24 cellular contexts compared by ENCODE assay signal in the genomic region with DNA sequence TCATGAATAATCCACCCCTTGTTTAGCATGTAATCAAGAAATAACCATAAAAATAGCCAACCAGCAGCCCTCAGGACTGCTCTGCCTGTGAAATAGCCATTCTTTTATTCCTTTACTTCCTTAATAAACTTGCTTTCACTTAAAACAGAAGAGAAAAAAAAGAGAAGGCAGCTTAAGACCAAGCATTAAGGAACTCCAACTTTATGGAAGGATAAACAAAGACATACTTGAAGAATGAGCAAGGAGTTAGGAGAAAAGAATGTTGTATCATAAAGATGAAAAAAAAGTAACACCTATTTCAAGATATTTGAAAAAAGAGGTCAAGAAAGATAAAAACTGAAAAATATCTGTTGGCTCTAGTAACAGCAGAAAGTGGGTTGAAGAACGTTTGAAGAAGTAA.
"Had no signal": no experiment of that assay in that cellular context is flagged by ENCODE, and none has a peak within 500 bp of the region (broad histone marks: within the 10 kb centered on the region; RNA-seq: fewer than 3 reads in every experiment).

No MANE protein-coding gene starts in this region.

- FAIRE-seq: kidney, small intestine had no signal

- H3K27me3 Mint-ChIP-seq: activated CD4-positive, alpha-beta memory T cell treated with anti-CD3 and anti-CD28 coated beads, Interleukin-2, amount 10 ng/mL, durations not matched to agents 7 days and 5 days; activated naive CD8-positive, alpha-beta T cell treated with anti-CD3 and anti-CD28 coated beads, Interleukin-2, amount 50 U/mL, for 24 hours; stimulated activated memory B cell treated with anti-CD40 and anti-IgM and Interleukin-4, amounts not matched to agents 10 μg/mL and 1 μg/mL and 100 μg/mL, for 72 hours; T-helper 17 cell had no signal

- H3K36me3 Mint-ChIP-seq: stimulated activated memory B cell treated with anti-CD40 and anti-IgM and Interleukin-4, amounts not matched to agents 10 μg/mL and 1 μg/mL and 100 μg/mL, for 72 hours had no signal

- H3K4me3 Mint-ChIP-seq: activated CD4-positive, alpha-beta memory T cell treated with anti-CD3 and anti-CD28 coated beads, Interleukin-2, amount 10 ng/mL, durations not matched to agents 7 days and 5 days; activated naive CD8-positive, alpha-beta T cell treated with anti-CD3 and anti-CD28 coated beads, Interleukin-2, amount 50 U/mL, for 24 hours; activated T-cell treated with anti-CD3 and anti-CD28 coated beads, Interleukin-2, amount 50 U/mL, for 72 hours; endodermal cell; stimulated activated memory B cell treated with anti-CD40 and anti-IgM and Interleukin-4, amounts not matched to agents 10 μg/mL and 1 μg/mL and 100 μg/mL, for 72 hours; T-helper 17 cell had no signal

- H3K27me3 ChIP-seq: esophagus squamous epithelium, heart left ventricle, right lobe of liver, stomach, suprapubic skin, tibial nerve had no signal

- ATAC-seq: activated naive CD8-positive, alpha-beta T cell treated with anti-CD3 and anti-CD28 coated beads, Interleukin-2, amount 50 U/mL, for 24 hours; activated T-cell treated with anti-CD3 and anti-CD28 coated beads, Interleukin-2, amount 50 U/mL, for 72 hours; heart left ventricle; right lobe of liver; stimulated activated memory B cell treated with anti-CD40 and anti-IgM and Interleukin-4, amounts not matched to agents 10 μg/mL and 1 μg/mL and 100 μg/mL, for 72 hours; T-helper 17 cell had no signal

- H3K27ac Mint-ChIP-seq: activated CD4-positive, alpha-beta memory T cell treated with anti-CD3 and anti-CD28 coated beads, Interleukin-2, amount 10 ng/mL, durations not matched to agents 7 days and 5 days; activated naive CD8-positive, alpha-beta T cell treated with anti-CD3 and anti-CD28 coated beads, Interleukin-2, amount 50 U/mL, for 24 hours; activated T-cell treated with anti-CD3 and anti-CD28 coated beads, Interleukin-2, amount 50 U/mL, for 72 hours; endodermal cell; stimulated activated memory B cell treated with anti-CD40 and anti-IgM and Interleukin-4, amounts not matched to agents 10 μg/mL and 1 μg/mL and 100 μg/mL, for 72 hours; T-helper 17 cell had no signal

- H3K9me3 ChIP-seq: esophagus squamous epithelium, heart left ventricle, left ventricle myocardium inferior, right lobe of liver, stomach, suprapubic skin, tibial nerve had no signal

- DNase-seq: activated CD4-positive, alpha-beta memory T cell treated with anti-CD3 and anti-CD28 coated beads, Interleukin-2, amount 10 ng/mL, durations not matched to agents 7 days and 5 days; activated CD4-positive, alpha-beta T cell treated with anti-CD3 and anti-CD28 coated beads for 48 hours; activated CD4-positive, CD25-positive, alpha-beta regulatory T cell; activated effector memory CD4-positive, alpha-beta T cell treated with Interleukin-2 at 50 U/mL for 16 hours; activated naive CD4-positive, alpha-beta T cell treated with anti-CD3 and anti-CD28 coated beads, Interleukin-2, amount 50 U/mL, for 16 hours; activated naive CD8-positive, alpha-beta T cell treated with anti-CD3 and anti-CD28 coated beads, Interleukin-2, amount 50 U/mL, for 24 hours; activated T-cell treated with anti-CD3 and anti-CD28 coated beads, Interleukin-2, amount 50 U/mL, for 72 hours; aorta; cortex of kidney; endodermal cell; esophagus squamous epithelium; heart left ventricle; kidney; left ventricle myocardium inferior; nucleus accumbens; right lobe of liver; small intestine; stimulated activated CD4-positive, alpha-beta T cell treated with anti-CD3 and anti-CD28 coated beads, Interleukin-15, amount 100 ng/mL, for 24 hours; stomach; SW 1271; T-helper 17 cell had no signal

- H3K9me3 Mint-ChIP-seq: activated CD4-positive, alpha-beta memory T cell treated with anti-CD3 and anti-CD28 coated beads, Interleukin-2, amount 10 ng/mL, durations not matched to agents 7 days and 5 days; activated naive CD8-positive, alpha-beta T cell treated with anti-CD3 and anti-CD28 coated beads, Interleukin-2, amount 50 U/mL, for 24 hours; endodermal cell had no signal

- H3K4me3 ChIP-seq: esophagus squamous epithelium, heart left ventricle, left ventricle myocardium inferior, right lobe of liver, stomach, suprapubic skin, tibial nerve had no signal

- H3K27ac ChIP-seq: esophagus squamous epithelium, heart left ventricle, left ventricle myocardium inferior, right lobe of liver, stomach, suprapubic skin, tibial nerve had no signal

- H3K36me3 ChIP-seq: esophagus squamous epithelium, heart left ventricle, left ventricle myocardium inferior, right lobe of liver, stomach, suprapubic skin, tibial nerve had no signal

- H3K4me1 Mint-ChIP-seq: activated CD4-positive, alpha-beta memory T cell treated with anti-CD3 and anti-CD28 coated beads, Interleukin-2, amount 10 ng/mL, durations not matched to agents 7 days and 5 days; activated naive CD8-positive, alpha-beta T cell treated with anti-CD3 and anti-CD28 coated beads, Interleukin-2, amount 50 U/mL, for 24 hours; endodermal cell; stimulated activated memory B cell treated with anti-CD40 and anti-IgM and Interleukin-4, amounts not matched to agents 10 μg/mL and 1 μg/mL and 100 μg/mL, for 72 hours; T-helper 17 cell had no signal

- H3K4me1 ChIP-seq: right lobe of liver, suprapubic skin, tibial nerve had no signal
